ENCODE assay signal across 24 cellular contexts in the genomic region with DNA sequence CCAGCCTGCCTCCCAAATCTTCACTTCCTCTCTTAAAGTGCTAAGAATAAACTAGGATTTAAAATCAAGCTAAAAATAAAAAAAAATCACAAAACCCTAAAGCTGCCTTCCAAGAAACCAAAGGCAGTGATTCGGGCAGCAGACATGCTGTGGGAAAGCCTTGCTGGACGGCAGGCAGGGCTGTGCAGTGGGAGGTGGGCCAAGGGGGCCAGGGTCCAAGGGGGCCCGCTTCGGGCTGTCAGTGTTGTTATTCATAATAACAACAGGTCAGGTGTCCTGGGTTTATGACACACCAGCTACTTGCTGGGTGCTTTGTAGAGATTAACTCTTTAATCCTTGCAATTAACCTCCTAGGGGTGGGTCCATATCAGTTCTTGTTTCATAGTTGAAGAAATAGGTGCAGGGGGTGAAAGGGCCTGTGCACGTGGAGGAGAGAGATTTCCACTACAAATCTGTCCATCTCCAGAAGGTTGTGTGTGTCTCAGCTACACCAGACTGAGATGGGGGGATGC.
"Had no signal": no experiment of that assay in that cellular context is flagged by ENCODE, and none has a peak within 500 bp of the region (broad histone marks: within the 10 kb centered on the region; RNA-seq: fewer than 3 reads in every experiment).

No MANE protein-coding gene starts in this region.

- DNase-seq: activated CD4-positive, alpha-beta T cell treated with anti-CD3 and anti-CD28 coated beads for 36 hours; activated CD4-positive, alpha-beta T cell treated with anti-CD3 and anti-CD28 coated beads, Interleukin-2, amount 50 U/mL, for 1 hour; activated CD8-positive, alpha-beta memory T cell treated with anti-CD3 and anti-CD28 coated beads, Interleukin-2, amount 50 U/mL, for 48 hours; activated CD8-positive, alpha-beta T cell treated with anti-CD3 and anti-CD28 coated beads for 36 hours; activated naive CD4-positive, alpha-beta T cell treated with anti-CD3 and anti-CD28 coated beads, Interleukin-2, amount 50 U/mL, for 16 hours; activated T-cell treated with anti-CD3 and anti-CD28 coated beads, Interleukin-2, amount 50 U/mL, for 1 hour; aorta; central memory CD4-positive, alpha-beta T cell; MG63; MV-4-11; NCI-H1092 treated with DMSO at 0.1 percent for 48 hours; NCI-H1417 treated with DMSO at 0.1 percent for 48 hours; NCI-H1694; NCI-H2029 treated with DMSO at 0.1 percent for 48 hours; NCI-H345; NCI-H510A treated with DMSO at 0.1 percent for 48 hours; NCI-H748 treated with DMSO at 0.1 percent for 48 hours; OCI-M1; RPMI8226; T-cell had no signal

- H3K36me3 ChIP-seq: MG63 had no signal

- H3K4me1 Mint-ChIP-seq: activated CD4-positive, alpha-beta T cell treated with anti-CD3 and anti-CD28 coated beads for 36 hours; T-cell had no signal

- H3K4me3 Mint-ChIP-seq: activated CD4-positive, alpha-beta T cell treated with anti-CD3 and anti-CD28 coated beads for 36 hours; activated CD8-positive, alpha-beta T cell treated with anti-CD3 and anti-CD28 coated beads for 36 hours; T-cell had no signal

- H3K9me3 Mint-ChIP-seq: activated CD8-positive, alpha-beta T cell treated with anti-CD3 and anti-CD28 coated beads for 36 hours; T-cell had no signal

- H3K27ac Mint-ChIP-seq: activated CD4-positive, alpha-beta T cell treated with anti-CD3 and anti-CD28 coated beads for 36 hours; activated CD8-positive, alpha-beta T cell treated with anti-CD3 and anti-CD28 coated beads for 36 hours; T-cell had no signal

- H3K4me3 ChIP-seq: MG63, SK-N-MC had no signal

- H3K9me3 ChIP-seq: MG63 had no signal

- ATAC-seq: activated CD4-positive, alpha-beta T cell treated with anti-CD3 and anti-CD28 coated beads for 36 hours; activated CD8-positive, alpha-beta T cell treated with anti-CD3 and anti-CD28 coated beads for 36 hours; Panc1; Right ventricle myocardium inferior; T-cell had no signal

- H3K27ac ChIP-seq: SK-N-MC, VCaP had no signal

- H3K36me3 Mint-ChIP-seq: T-cell had no signal
